ENCODE assay signal across 8 cellular contexts in the genomic region with DNA sequence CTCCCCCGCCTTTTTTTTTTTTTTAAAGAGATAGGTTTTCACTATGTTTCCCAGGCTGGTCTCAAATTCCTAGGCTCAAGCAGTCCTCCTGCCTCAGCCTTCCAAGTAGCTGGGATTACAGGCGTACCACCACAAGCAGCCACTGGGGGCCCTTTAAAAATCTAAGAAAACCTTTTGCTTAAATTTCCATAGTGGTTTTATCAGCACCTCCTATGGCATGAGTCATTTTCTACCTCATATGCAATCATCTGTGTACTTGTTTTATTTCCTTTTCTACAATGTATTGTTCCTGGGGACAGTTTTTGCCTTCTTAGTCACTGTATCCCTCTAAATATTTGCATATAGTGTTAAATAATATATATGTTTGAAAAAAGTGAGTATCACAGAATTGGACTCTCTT. TPM values are rescaled to one million over a fixed set of nuclear protein-coding genes. Genes with fewer than 3 reads are reported as not detected.
DNase-seq lines count a peak whose midpoint lies in the region; ATAC-seq, FAIRE-seq and TF ChIP-seq lines count a peak whose summit lies in the region.

No MANE protein-coding gene starts in this region.

- DNase-seq in T-helper 9 cell (peak; percentile 31), renal cortical epithelial cell (ENCODE audit: low read depth) (peak; percentile 86), iPS-NIHi11 (ENCODE audit: low spot score) (no peak), cerebellar cortex (ENCODE audit: low spot score) (no peak), GM12891 (ENCODE audit: insufficient read length, low spot score) (no peak)
- DNase-seq in effector CD4-positive, alpha-beta T cell, result peak; percentile 31

- TF ChIP-seq CTCF in GM12872 (IDR thresholded peaks at IDR 0.05; ENCODE audit: insufficient read depth, low read depth, low read length), result peak; percentile 49; the same call in 2 of the 3 replicates

- no peak for FAIRE-seq in GM12891 (lab: Jason Lieb, UNC)

- ATAC-seq in HG03571 (IDR thresholded peaks at IDR 0.05; ENCODE audit: unreplicated experiment), result peak; percentile 41

- no peak for TF ChIP-seq POLR2A in GM12891 (IDR thresholded peaks at IDR 0.05; ENCODE audit: low read depth, low read length)

TF ChIP-seq in GM12891, 5 proteins besides CTCF, POLR2A, EP300 and RAD21:
- TF ChIP-seq SPI1 (IDR thresholded peaks at IDR 0.05; ENCODE audit: low read depth, low read length), result no peak
- TF ChIP-seq POU2F2 (IDR thresholded peaks at IDR 0.05; ENCODE audit: low read depth, low read length), result no peak
- TF ChIP-seq TAF1 (IDR thresholded peaks at IDR 0.05; ENCODE audit: low read depth, low read length), result no peak
- TF ChIP-seq POLR2AphosphoS5 (IDR thresholded peaks at IDR 0.05; ENCODE audit: low read depth, low read length), result no peak
- TF ChIP-seq PAX5 (IDR thresholded peaks at IDR 0.05; ENCODE audit: insufficient read depth, low read length, severe bottlenecking), result no peak

RNA-seq across cellular contexts. Expression of a gene that starts 29.2 kb away (rescaled TPM):
- total RNA-seq in renal cortical epithelial cell, result 87.2 and 115 TPM in 2 replicates
- polyA plus RNA-seq in GM12891 (2012; ENCODE audit: low read depth, missing spikeins), result 19.4 TPM

Comparison
In these comparisons a context has a peak if more than half of its experiments do, and no peak if none do; other contexts are left out.
1. DNase-seq: peak in T-helper 9 cell (single experiment), effector CD4-positive, alpha-beta T cell (single experiment) and renal cortical epithelial cell (single experiment); none in iPS-NIHi11 (single experiment), cerebellar cortex (single experiment) and GM12891 (single experiment).